Comparison of ENCODE assay signal across 22 cellular contexts in genomic region chr4:148574502-148574901, GRCh38.
DNase-seq lines count a peak whose midpoint lies in the region; ATAC-seq and TF ChIP-seq lines count a peak whose summit lies in the region.
"Had no signal": no experiment of that assay in that cellular context is flagged by ENCODE, and none has a peak within 500 bp of the region (broad histone marks: within the 10 kb centered on the region; RNA-seq: fewer than 3 reads in every experiment).

No MANE protein-coding gene starts in this region.

- no peak overlapping the region for H3K9ac ChIP-seq in smooth muscle cell (ENCODE audit: low read depth)

- H3K27ac ChIP-seq in smooth muscle cell (ENCODE audit: low read depth), result peak overlapping the region; percentile 56
- H3K27ac ChIP-seq in caudate nucleus (ENCODE audit: low read depth, low read length), result no peak overlapping the region
- H3K27ac ChIP-seq: skin epidermis, upper lobe of right lung had no signal

- 37% methylated on average over 3 of the region's 3 CpGs for WGBS in smooth muscle cell (ENCODE audit: low lambda C conversion rate)

- H3K9me3 Mint-ChIP-seq in activated naive CD4-positive, alpha-beta T cell treated with anti-CD3 and anti-CD28 coated beads, Interleukin-2, amount 50 U/mL, for 72 hours, result peaks cover 0 to 12% of the 10 kb centered on the region in 2 donors

- no peaks in the 10 kb centered on the region for H3K36me3 ChIP-seq in smooth muscle cell (ENCODE audit: low read depth)
- H3K36me3 ChIP-seq: upper lobe of right lung had no signal

- H3K4me3 ChIP-seq in smooth muscle cell, result no peak overlapping the region
- H3K4me3 ChIP-seq: GM12878, skin epidermis, upper lobe of right lung had no signal

- no peak overlapping the region for H3K27ac Mint-ChIP-seq in activated naive CD4-positive, alpha-beta T cell treated with anti-CD3 and anti-CD28 coated beads, Interleukin-2, amount 50 U/mL, for 72 hours
- H3K27ac Mint-ChIP-seq: brain; CD4-positive, CD25-positive, alpha-beta regulatory T cell; stimulated activated naive B cell treated with anti-CD40 and anti-IgM and Interleukin-4, amounts not matched to agents 10 μg/mL and 1 μg/mL and 100 μg/mL, for 72 hours had no signal

- H4K20me1 ChIP-seq in smooth muscle cell (ENCODE audit: low read depth), result no peaks in the 10 kb centered on the region

- H3K4me2 ChIP-seq in smooth muscle cell, result no peak overlapping the region

- no peaks in the 10 kb centered on the region for H3K9me3 ChIP-seq in smooth muscle cell (replicated peaks; ENCODE audit: low read depth)
- H3K9me3 ChIP-seq: upper lobe of right lung had no signal

- H3K79me2 ChIP-seq in smooth muscle cell (ENCODE audit: low read depth), result no peaks in the 10 kb centered on the region

- no peaks in the 10 kb centered on the region for H3F3A ChIP-seq in smooth muscle cell (ENCODE audit: low read depth)

- H3K27me3 ChIP-seq in smooth muscle cell (ENCODE audit: low read depth), result no peaks in the 10 kb centered on the region
- H3K27me3 ChIP-seq: upper lobe of right lung had no signal

- H3K4me1 ChIP-seq in smooth muscle cell (ENCODE audit: low read depth), result no peaks in the 10 kb centered on the region
- H3K4me1 ChIP-seq: upper lobe of right lung had no signal

- TF ChIP-seq CTCF in smooth muscle cell (IDR thresholded peaks at IDR 0.05; ENCODE audit: borderline replicate concordance, insufficient read depth, poor library complexity, severe bottlenecking), result no peak

- ATAC-seq in Right ventricle myocardium superior (ENCODE audit: poor library complexity) (peak; percentile 38), left cardiac atrium (no peak)
- ATAC-seq in activated naive CD4-positive, alpha-beta T cell treated with anti-CD3 and anti-CD28 coated beads, Interleukin-2, amount 50 U/mL, for 72 hours, result no peak
- ATAC-seq: GM12878; Panc1; stimulated activated naive B cell treated with anti-CD40 and anti-IgM and Interleukin-4, amounts not matched to agents 10 μg/mL and 1 μg/mL and 100 μg/mL, for 72 hours; upper lobe of right lung had no signal

- H2AFZ ChIP-seq in smooth muscle cell (ENCODE audit: low read depth), result no peak overlapping the region

- H3K36me3 Mint-ChIP-seq in activated naive CD4-positive, alpha-beta T cell treated with anti-CD3 and anti-CD28 coated beads, Interleukin-2, amount 50 U/mL, for 72 hours, result no peaks in the 10 kb centered on the region
- H3K36me3 Mint-ChIP-seq: brain; CD4-positive, CD25-positive, alpha-beta regulatory T cell; stimulated activated naive B cell treated with anti-CD40 and anti-IgM and Interleukin-4, amounts not matched to agents 10 μg/mL and 1 μg/mL and 100 μg/mL, for 72 hours had no signal

- no peak for DNase-seq in Right ventricle myocardium superior
- no peak for DNase-seq in left cardiac atrium
- DNase-seq in astrocyte of the hippocampus (ENCODE audit: low read depth, low spot score), result peak; percentile 43
- DNase-seq in iris pigment epithelial cell (ENCODE audit: low read depth), result peak; percentile 46
- DNase-seq in smooth muscle cell (lab: John Stamatoyannopoulos, UW; ENCODE audit: unreplicated experiment), result no peak
- no peak for DNase-seq in retina
- DNase-seq in activated naive CD4-positive, alpha-beta T cell treated with anti-CD3 and anti-CD28 coated beads, Interleukin-2, amount 50 U/mL, for 72 hours (ENCODE audit: low spot score in 2 of 2), result no peak
- no peak for DNase-seq in caudate nucleus (lab: John Stamatoyannopoulos, UW)
- DNase-seq: 8988T; activated gamma-delta T cell treated with Interleukin-2 at 50 U/mL for 16 hours; CD4-positive, CD25-positive, alpha-beta regulatory T cell; DMS79 treated with DMSO at 0.1 percent for 48 hours; effector CD4-positive, alpha-beta T cell; NCI-H1930; NCI-H524; occipital lobe; stimulated activated naive B cell treated with anti-CD40 and anti-IgM and Interleukin-4, amounts not matched to agents 10 μg/mL and 1 μg/mL and 100 μg/mL, for 72 hours; upper lobe of right lung had no signal

- intact Hi-C loops in Right ventricle myocardium superior (cut with DNase I), result no loop called here
- intact Hi-C loops in left cardiac atrium (cut with DNase I), result no loop called here

Comparison
In these comparisons a context has a peak if more than half of its experiments do, and no peak if none do; other contexts are left out.
1. DNase-seq: peak in astrocyte of the hippocampus (single experiment) and iris pigment epithelial cell (single experiment); none in Right ventricle myocardium superior (single experiment), left cardiac atrium (single experiment), smooth muscle cell (single experiment), retina (single experiment), activated naive CD4-positive, alpha-beta T cell treated with anti-CD3 and anti-CD28 coated beads, Interleukin-2, amount 50 U/mL, for 72 hours (0 of 2) and caudate nucleus (0 of 61).